1 cellular context compared by ENCODE assay signal in the genomic region with DNA sequence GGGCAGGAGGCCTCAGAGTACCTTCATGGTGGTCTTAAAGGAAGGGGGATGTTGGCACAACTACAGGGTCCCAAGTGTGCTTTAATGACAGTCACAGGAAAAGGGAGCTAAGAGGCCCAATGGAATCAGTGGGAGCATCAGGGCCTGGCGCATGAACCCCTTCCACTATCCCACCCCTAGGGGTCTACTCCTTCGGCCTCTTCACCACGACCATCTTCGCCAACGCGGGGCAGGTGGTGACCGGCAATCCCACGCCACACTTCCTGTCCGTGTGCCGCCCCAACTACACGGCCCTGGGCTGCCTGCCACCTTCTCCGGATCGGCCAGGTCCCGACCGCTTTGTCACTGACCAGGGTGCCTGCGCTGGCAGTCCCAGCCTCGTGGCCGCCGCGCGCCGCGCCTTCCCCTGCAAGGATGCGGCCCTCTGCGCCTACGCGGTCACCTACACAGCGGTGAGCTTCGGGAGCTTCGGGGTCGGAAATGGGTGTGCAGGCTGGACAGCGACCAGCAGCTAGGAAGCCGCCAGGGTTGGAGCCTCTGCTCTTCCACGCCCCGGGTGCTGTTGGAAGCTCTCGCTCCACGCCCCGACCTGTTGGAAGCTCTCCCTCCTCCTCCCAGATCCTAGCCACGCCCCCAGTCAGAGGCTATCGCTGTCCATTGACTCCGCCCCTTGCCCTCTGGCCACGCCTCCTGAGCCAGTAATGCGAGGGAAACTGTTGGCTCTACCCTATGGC.
TF ChIP-seq lines count a peak whose summit lies in the region.

No MANE protein-coding gene starts in this region.

TF ChIP-seq in K562, 482 proteins besides CTCF, POLR2A, EP300 and RAD21 (continues in another document):
- TF ChIP-seq CBX3 (IDR thresholded peaks at IDR 0.05; ENCODE audit: borderline replicate concordance in 1 of 2, low read length in 2 of 2) (no peak), HNRNPUL1 (IDR thresholded peaks at IDR 0.05; ENCODE audit: low read length) (no peak), KLF10 (CRISPR knock-in tag; IDR thresholded peaks at IDR 0.05) (no peak), MEF2A (IDR thresholded peaks at IDR 0.05; ENCODE audit: control insufficient read depth, low read depth, low read length) (no peak), CBFA2T3 (IDR thresholded peaks at IDR 0.05) (no peak), EHMT2 (IDR thresholded peaks at IDR 0.05) (peak; percentile 71; the same call in 1 of the 2 replicates), HSF4 (CRISPR knock-in tag; IDR thresholded peaks at IDR 0.05; ENCODE audit: borderline replicate concordance) (no peak), PCBP2 (IDR thresholded peaks at IDR 0.05; ENCODE audit: low read depth, low read length, poor library complexity, severe bottlenecking) (no peak), ZKSCAN3 (CRISPR knock-in tag; IDR thresholded peaks at IDR 0.05) (no peak), MXI1 (IDR thresholded peaks at IDR 0.05; ENCODE audit: low read depth, low read length) (no peak), ZNF175 (CRISPR knock-in tag; IDR thresholded peaks at IDR 0.05; ENCODE audit: low read depth) (no peak), ARID1B (IDR thresholded peaks at IDR 0.05) (no peak), SIRT6 (IDR thresholded peaks at IDR 0.05; ENCODE audit: low read depth, low read length) (no peak), XRCC4 (IDR thresholded peaks at IDR 0.05; ENCODE audit: extremely low read depth, insufficient read depth, insufficient read length) (no peak), POLR3G (IDR thresholded peaks at IDR 0.05; ENCODE audit: extremely low read depth, insufficient read length, insufficient replicate concordance) (no peak), CSDE1 (IDR thresholded peaks at IDR 0.05) (no peak), ZNF764 (CRISPR knock-in tag; IDR thresholded peaks at IDR 0.05; ENCODE audit: low read depth) (no peak), ZNF143 (CRISPR knock-in tag; IDR thresholded peaks at IDR 0.05) (no peak), PHF21A (IDR thresholded peaks at IDR 0.05; ENCODE audit: borderline replicate concordance, low read depth) (no peak), RBM34 (IDR thresholded peaks at IDR 0.05; ENCODE audit: borderline replicate concordance, insufficient read depth, low read length) (no peak), HDAC2 (IDR thresholded peaks at IDR 0.05) (no peak), PHB2 (IDR thresholded peaks at IDR 0.05; ENCODE audit: low read depth) (no peak), NR1H2 (CRISPR knock-in tag; IDR thresholded peaks at IDR 0.05) (no peak), ZEB2 (IDR thresholded peaks at IDR 0.05) (no peak), TOE1 (IDR thresholded peaks at IDR 0.05; ENCODE audit: borderline replicate concordance) (no peak), TOE1 (CRISPR knock-in tag; IDR thresholded peaks at IDR 0.05; ENCODE audit: borderline replicate concordance, low read depth) (no peak), ADNP (tag; IDR thresholded peaks at IDR 0.05) (no peak)
- TF ChIP-seq, protein P1, sequence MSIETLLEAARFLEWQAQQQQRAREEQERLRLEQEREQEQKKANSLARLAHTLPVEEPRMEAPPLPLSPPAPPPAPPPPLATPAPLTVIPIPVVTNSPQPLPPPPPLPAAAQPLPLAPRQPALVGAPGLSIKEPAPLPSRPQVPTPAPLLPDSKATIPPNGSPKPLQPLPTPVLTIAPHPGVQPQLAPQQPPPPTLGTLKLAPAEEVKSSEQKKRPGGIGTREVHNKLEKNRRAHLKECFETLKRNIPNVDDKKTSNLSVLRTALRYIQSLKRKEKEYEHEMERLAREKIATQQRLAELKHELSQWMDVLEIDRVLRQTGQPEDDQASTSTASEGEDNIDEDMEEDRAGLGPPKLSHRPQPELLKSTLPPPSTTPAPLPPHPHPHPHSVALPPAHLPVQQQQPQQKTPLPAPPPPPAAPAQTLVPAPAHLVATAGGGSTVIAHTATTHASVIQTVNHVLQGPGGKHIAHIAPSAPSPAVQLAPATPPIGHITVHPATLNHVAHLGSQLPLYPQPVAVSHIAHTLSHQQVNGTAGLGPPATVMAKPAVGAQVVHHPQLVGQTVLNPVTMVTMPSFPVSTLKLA (conservative IDR thresholded peaks at IDR 0.05) = 0 out of 4 replicates have a peak, but pooled peaks of 1 of the 2 experiments have one; percentile 30
- TF ChIP-seq, protein P2, sequence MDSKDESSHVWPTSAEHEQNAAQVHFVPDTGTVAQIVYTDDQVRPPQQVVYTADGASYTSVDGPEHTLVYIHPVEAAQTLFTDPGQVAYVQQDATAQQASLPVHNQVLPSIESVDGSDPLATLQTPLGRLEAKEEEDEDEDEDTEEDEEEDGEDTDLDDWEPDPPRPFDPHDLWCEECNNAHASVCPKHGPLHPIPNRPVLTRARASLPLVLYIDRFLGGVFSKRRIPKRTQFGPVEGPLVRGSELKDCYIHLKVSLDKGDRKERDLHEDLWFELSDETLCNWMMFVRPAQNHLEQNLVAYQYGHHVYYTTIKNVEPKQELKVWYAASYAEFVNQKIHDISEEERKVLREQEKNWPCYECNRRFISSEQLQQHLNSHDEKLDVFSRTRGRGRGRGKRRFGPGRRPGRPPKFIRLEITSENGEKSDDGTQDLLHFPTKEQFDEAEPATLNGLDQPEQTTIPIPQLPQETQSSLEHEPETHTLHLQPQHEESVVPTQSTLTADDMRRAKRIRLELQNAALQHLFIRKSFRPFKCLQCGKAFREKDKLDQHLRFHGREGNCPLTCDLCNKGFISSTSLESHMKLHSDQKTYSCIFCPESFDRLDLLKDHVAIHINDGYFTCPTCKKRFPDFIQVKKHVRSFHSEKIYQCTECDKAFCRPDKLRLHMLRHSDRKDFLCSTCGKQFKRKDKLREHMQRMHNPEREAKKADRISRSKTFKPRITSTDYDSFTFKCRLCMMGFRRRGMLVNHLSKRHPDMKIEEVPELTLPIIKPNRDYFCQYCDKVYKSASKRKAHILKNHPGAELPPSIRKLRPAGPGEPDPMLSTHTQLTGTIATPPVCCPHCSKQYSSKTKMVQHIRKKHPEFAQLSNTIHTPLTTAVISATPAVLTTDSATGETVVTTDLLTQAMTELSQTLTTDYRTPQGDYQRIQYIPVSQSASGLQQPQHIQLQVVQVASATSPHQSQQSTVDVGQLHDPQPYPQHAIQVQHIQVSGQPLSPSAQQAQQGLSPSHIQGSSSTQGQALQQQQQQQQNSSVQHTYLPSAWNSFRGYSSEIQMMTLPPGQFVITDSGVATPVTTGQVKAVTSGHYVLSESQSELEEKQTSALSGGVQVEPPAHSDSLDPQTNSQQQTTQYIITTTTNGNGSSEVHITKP (IDR thresholded peaks at IDR 0.05; ENCODE audit: partially characterized antibody) = no peak
- TF ChIP-seq, protein P3, sequence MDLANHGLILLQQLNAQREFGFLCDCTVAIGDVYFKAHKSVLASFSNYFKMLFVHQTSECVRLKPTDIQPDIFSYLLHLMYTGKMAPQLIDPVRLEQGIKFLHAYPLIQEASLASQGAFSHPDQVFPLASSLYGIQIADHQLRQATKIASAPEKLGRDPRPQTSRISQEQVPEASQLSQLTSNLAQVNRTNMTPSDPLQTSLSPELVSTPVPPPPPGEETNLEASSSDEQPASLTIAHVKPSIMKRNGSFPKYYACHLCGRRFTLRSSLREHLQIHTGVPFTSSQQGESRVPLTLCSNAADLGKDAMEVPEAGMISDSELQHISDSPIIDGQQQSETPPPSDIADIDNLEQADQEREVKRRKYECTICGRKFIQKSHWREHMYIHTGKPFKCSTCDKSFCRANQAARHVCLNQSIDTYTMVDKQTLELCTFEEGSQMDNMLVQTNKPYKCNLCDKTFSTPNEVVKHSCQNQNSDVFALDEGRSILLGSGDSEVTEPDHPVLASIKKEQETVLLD (IDR thresholded peaks at IDR 0.05) = 0 out of 2 replicates have a peak, but pooled peaks have one; percentile 13
- TF ChIP-seq, protein P4, sequence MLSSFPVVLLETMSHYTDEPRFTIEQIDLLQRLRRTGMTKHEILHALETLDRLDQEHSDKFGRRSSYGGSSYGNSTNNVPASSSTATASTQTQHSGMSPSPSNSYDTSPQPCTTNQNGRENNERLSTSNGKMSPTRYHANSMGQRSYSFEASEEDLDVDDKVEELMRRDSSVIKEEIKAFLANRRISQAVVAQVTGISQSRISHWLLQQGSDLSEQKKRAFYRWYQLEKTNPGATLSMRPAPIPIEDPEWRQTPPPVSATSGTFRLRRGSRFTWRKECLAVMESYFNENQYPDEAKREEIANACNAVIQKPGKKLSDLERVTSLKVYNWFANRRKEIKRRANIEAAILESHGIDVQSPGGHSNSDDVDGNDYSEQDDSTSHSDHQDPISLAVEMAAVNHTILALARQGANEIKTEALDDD (IDR thresholded peaks at IDR 0.05) = no peak
- TF ChIP-seq, protein P5, sequence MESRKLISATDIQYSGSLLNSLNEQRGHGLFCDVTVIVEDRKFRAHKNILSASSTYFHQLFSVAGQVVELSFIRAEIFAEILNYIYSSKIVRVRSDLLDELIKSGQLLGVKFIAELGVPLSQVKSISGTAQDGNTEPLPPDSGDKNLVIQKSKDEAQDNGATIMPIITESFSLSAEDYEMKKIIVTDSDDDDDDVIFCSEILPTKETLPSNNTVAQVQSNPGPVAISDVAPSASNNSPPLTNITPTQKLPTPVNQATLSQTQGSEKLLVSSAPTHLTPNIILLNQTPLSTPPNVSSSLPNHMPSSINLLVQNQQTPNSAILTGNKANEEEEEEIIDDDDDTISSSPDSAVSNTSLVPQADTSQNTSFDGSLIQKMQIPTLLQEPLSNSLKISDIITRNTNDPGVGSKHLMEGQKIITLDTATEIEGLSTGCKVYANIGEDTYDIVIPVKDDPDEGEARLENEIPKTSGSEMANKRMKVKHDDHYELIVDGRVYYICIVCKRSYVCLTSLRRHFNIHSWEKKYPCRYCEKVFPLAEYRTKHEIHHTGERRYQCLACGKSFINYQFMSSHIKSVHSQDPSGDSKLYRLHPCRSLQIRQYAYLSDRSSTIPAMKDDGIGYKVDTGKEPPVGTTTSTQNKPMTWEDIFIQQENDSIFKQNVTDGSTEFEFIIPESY (CRISPR knock-in tag; IDR thresholded peaks at IDR 0.05) = peak; percentile 100
- TF ChIP-seq, protein P6, sequence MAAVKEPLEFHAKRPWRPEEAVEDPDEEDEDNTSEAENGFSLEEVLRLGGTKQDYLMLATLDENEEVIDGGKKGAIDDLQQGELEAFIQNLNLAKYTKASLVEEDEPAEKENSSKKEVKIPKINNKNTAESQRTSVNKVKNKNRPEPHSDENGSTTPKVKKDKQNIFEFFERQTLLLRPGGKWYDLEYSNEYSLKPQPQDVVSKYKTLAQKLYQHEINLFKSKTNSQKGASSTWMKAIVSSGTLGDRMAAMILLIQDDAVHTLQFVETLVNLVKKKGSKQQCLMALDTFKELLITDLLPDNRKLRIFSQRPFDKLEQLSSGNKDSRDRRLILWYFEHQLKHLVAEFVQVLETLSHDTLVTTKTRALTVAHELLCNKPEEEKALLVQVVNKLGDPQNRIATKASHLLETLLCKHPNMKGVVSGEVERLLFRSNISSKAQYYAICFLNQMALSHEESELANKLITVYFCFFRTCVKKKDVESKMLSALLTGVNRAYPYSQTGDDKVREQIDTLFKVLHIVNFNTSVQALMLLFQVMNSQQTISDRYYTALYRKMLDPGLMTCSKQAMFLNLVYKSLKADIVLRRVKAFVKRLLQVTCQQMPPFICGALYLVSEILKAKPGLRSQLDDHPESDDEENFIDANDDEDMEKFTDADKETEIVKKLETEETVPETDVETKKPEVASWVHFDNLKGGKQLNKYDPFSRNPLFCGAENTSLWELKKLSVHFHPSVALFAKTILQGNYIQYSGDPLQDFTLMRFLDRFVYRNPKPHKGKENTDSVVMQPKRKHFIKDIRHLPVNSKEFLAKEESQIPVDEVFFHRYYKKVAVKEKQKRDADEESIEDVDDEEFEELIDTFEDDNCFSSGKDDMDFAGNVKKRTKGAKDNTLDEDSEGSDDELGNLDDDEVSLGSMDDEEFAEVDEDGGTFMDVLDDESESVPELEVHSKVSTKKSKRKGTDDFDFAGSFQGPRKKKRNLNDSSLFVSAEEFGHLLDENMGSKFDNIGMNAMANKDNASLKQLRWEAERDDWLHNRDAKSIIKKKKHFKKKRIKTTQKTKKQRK (IDR thresholded peaks at IDR 0.05; ENCODE audit: borderline replicate concordance, low read depth, low read length) = no peak
- TF ChIP-seq, protein P7, sequence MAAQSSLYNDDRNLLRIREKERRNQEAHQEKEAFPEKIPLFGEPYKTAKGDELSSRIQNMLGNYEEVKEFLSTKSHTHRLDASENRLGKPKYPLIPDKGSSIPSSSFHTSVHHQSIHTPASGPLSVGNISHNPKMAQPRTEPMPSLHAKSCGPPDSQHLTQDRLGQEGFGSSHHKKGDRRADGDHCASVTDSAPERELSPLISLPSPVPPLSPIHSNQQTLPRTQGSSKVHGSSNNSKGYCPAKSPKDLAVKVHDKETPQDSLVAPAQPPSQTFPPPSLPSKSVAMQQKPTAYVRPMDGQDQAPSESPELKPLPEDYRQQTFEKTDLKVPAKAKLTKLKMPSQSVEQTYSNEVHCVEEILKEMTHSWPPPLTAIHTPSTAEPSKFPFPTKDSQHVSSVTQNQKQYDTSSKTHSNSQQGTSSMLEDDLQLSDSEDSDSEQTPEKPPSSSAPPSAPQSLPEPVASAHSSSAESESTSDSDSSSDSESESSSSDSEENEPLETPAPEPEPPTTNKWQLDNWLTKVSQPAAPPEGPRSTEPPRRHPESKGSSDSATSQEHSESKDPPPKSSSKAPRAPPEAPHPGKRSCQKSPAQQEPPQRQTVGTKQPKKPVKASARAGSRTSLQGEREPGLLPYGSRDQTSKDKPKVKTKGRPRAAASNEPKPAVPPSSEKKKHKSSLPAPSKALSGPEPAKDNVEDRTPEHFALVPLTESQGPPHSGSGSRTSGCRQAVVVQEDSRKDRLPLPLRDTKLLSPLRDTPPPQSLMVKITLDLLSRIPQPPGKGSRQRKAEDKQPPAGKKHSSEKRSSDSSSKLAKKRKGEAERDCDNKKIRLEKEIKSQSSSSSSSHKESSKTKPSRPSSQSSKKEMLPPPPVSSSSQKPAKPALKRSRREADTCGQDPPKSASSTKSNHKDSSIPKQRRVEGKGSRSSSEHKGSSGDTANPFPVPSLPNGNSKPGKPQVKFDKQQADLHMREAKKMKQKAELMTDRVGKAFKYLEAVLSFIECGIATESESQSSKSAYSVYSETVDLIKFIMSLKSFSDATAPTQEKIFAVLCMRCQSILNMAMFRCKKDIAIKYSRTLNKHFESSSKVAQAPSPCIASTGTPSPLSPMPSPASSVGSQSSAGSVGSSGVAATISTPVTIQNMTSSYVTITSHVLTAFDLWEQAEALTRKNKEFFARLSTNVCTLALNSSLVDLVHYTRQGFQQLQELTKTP (IDR thresholded peaks at IDR 0.05; ENCODE audit: low read depth in 1 of 2, partially characterized antibody in 2 of 2) = no peak
- TF ChIP-seq, protein P8, sequence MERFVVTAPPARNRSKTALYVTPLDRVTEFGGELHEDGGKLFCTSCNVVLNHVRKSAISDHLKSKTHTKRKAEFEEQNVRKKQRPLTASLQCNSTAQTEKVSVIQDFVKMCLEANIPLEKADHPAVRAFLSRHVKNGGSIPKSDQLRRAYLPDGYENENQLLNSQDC (CRISPR knock-in tag; IDR thresholded peaks at IDR 0.05) = no peak
